15 cellular contexts compared by ENCODE assay signal in the genomic region with DNA sequence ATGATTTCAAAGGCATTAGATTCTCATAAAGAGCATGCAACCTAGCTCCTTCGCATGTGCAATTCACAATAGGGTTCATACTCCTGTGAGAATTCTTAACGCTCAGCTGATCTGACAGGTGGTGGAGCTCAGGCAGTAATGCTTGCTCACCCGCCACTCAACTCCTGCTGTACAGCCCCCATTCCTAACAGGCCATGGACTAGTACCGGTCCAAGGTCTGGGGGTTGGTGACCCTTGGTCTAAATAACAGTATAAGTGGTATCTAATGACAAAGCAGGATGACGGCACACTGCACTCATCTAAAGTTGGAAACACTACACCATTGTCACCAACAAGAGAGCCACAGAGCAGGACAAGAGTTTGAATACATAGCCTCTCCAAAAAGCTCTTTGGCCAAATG.
"Had no signal": no experiment of that assay in that cellular context is flagged by ENCODE, and none has a peak within 500 bp of the region (broad histone marks: within the 10 kb centered on the region; RNA-seq: fewer than 3 reads in every experiment).

No MANE protein-coding gene starts in this region.

- H3K27ac Mint-ChIP-seq: activated CD4-positive, alpha-beta T cell treated with anti-CD3 and anti-CD28 coated beads for 36 hours; activated CD8-positive, alpha-beta T cell treated with anti-CD3 and anti-CD28 coated beads, Interleukin-2, amount 10 ng/mL, durations not matched to agents 7 days and 5 days; activated naive CD8-positive, alpha-beta T cell treated with anti-CD3 and anti-CD28 coated beads, Interleukin-2, amount 50 U/mL, for 24 hours; activated T-helper 1 cell treated with anti-CD3 and anti-CD28 coated beads, Interleukin-12 subunit alpha, Interleukin-12 subunit beta, Interleukin-2, Interleukin-4 antibody, amounts not matched to agents 30 ng/mL and 10 ng/mL and 1 ng/mL, durations not matched to agents 14 hours and 24 hours and 36 hours; naive thymus-derived CD4-positive, alpha-beta T cell; progenitor cell of endocrine pancreas had no signal

- H3K36me3 ChIP-seq: ascending aorta had no signal

- H3K9me3 Mint-ChIP-seq: activated naive CD8-positive, alpha-beta T cell treated with anti-CD3 and anti-CD28 coated beads, Interleukin-2, amount 50 U/mL, for 24 hours; activated T-helper 1 cell treated with anti-CD3 and anti-CD28 coated beads, Interleukin-12 subunit alpha, Interleukin-12 subunit beta, Interleukin-2, Interleukin-4 antibody, amounts not matched to agents 30 ng/mL and 10 ng/mL and 1 ng/mL, durations not matched to agents 14 hours and 24 hours and 36 hours had no signal

- ATAC-seq: activated CD4-positive, alpha-beta T cell treated with anti-CD3 and anti-CD28 coated beads for 36 hours; activated CD8-positive, alpha-beta T cell treated with anti-CD3 and anti-CD28 coated beads, Interleukin-2, amount 10 ng/mL, durations not matched to agents 7 days and 5 days; activated naive CD8-positive, alpha-beta T cell treated with anti-CD3 and anti-CD28 coated beads, Interleukin-2, amount 50 U/mL, for 24 hours; naive thymus-derived CD4-positive, alpha-beta T cell had no signal

- DNase-seq: activated CD4-positive, alpha-beta T cell treated with anti-CD3 and anti-CD28 coated beads for 36 hours; activated CD8-positive, alpha-beta T cell treated with anti-CD3 and anti-CD28 coated beads, Interleukin-2, amount 10 ng/mL, durations not matched to agents 7 days and 5 days; activated naive CD4-positive, alpha-beta T cell; activated naive CD8-positive, alpha-beta T cell treated with anti-CD3 and anti-CD28 coated beads, Interleukin-2, amount 50 U/mL, for 24 hours; hippocampal formation; kidney glomerular epithelial cell; naive thymus-derived CD4-positive, alpha-beta T cell; nucleus accumbens; stimulated activated CD4-positive, alpha-beta T cell treated with anti-CD3 and anti-CD28 coated beads, Interleukin-2, amount 100 ng/mL, for 48 hours; stimulated activated naive CD4-positive, alpha-beta T cell treated with Interleukin-2 at 50 U/mL for 16 hours; trophoblast cell had no signal

- H3K27me3 ChIP-seq: ascending aorta had no signal

- H3K27ac ChIP-seq: ascending aorta, VCaP had no signal

- H3K4me3 ChIP-seq: ascending aorta had no signal

- H3K27me3 Mint-ChIP-seq: activated CD4-positive, alpha-beta T cell treated with anti-CD3 and anti-CD28 coated beads for 36 hours; activated naive CD8-positive, alpha-beta T cell treated with anti-CD3 and anti-CD28 coated beads, Interleukin-2, amount 50 U/mL, for 24 hours; naive thymus-derived CD4-positive, alpha-beta T cell; progenitor cell of endocrine pancreas had no signal

- H3K4me3 Mint-ChIP-seq: activated CD4-positive, alpha-beta T cell treated with anti-CD3 and anti-CD28 coated beads for 36 hours; activated CD8-positive, alpha-beta T cell treated with anti-CD3 and anti-CD28 coated beads, Interleukin-2, amount 10 ng/mL, durations not matched to agents 7 days and 5 days; activated naive CD8-positive, alpha-beta T cell treated with anti-CD3 and anti-CD28 coated beads, Interleukin-2, amount 50 U/mL, for 24 hours; activated T-helper 1 cell treated with anti-CD3 and anti-CD28 coated beads, Interleukin-12 subunit alpha, Interleukin-12 subunit beta, Interleukin-2, Interleukin-4 antibody, amounts not matched to agents 30 ng/mL and 10 ng/mL and 1 ng/mL, durations not matched to agents 14 hours and 24 hours and 36 hours; naive thymus-derived CD4-positive, alpha-beta T cell had no signal

- H3K9me3 ChIP-seq: ascending aorta had no signal
